27 cellular contexts compared by ENCODE assay signal in genomic region chr11:117966908-117967307, GRCh38. TPM values are rescaled to one million over a fixed set of nuclear protein-coding genes. Genes with fewer than 3 reads are reported as not detected.
"Had no signal": no experiment of that assay in that cellular context is flagged by ENCODE, and none has a peak within 500 bp of the region (broad histone marks: within the 10 kb centered on the region; RNA-seq: fewer than 3 reads in every experiment).

No MANE protein-coding gene starts in this region.

- H3K4me3 ChIP-seq: breast epithelium, esophagus muscularis mucosa, heart left ventricle, right atrium auricular region, smooth muscle cell, thoracic aorta had no signal

- H3K9me3 Mint-ChIP-seq: activated CD4-positive, alpha-beta memory T cell treated with anti-CD3 and anti-CD28 coated beads, Interleukin-2, amount 10 ng/mL, durations not matched to agents 7 days and 5 days; naive thymus-derived CD8-positive, alpha-beta T cell; neural crest cell; stimulated activated naive CD8-positive, alpha-beta T cell treated with anti-CD3 and anti-CD28 coated beads, Interleukin-15, Interleukin-2, amounts not matched to agents 100 ng/mL and 50 ng/mL, for 24 hours; T-helper 2 cell treated with Interferon-gamma antibody and Interleukin-4, amounts not matched to agents 5 μg/mL and 100 μg/mL, for 36 hours had no signal

- DNase-seq: activated CD4-positive, alpha-beta memory T cell treated with anti-CD3 and anti-CD28 coated beads, Interleukin-2, amount 10 ng/mL, durations not matched to agents 7 days and 5 days; activated CD4-positive, alpha-beta T cell treated with anti-CD3 and anti-CD28 coated beads for 48 hours; activated CD4-positive, CD25-positive, alpha-beta regulatory T cell; activated naive CD4-positive, alpha-beta T cell; activated T-cell treated with anti-CD3 and anti-CD28 coated beads, Interleukin-2, amount 50 U/mL, for 48 hours; central memory CD4-positive, alpha-beta T cell; dermis blood vessel endothelial cell; effector CD4-positive, alpha-beta T cell; foreskin keratinocyte; heart left ventricle; naive thymus-derived CD8-positive, alpha-beta T cell; nucleus accumbens; stimulated activated CD4-positive, alpha-beta T cell treated with anti-CD3 and anti-CD28 coated beads, Interleukin-15, amount 100 ng/mL, for 24 hours; T-helper 1 cell had no signal

- H3K27me3 ChIP-seq: breast epithelium, esophagus muscularis mucosa, right atrium auricular region had no signal

- H3K4me2 ChIP-seq: smooth muscle cell had no signal

- H3K36me3 Mint-ChIP-seq: activated naive CD4-positive, alpha-beta T cell treated with anti-CD3 and anti-CD28 coated beads, Interleukin-2, amount 50 U/mL, for 72 hours; naive thymus-derived CD8-positive, alpha-beta T cell had no signal

- H3K9ac ChIP-seq: parathyroid adenoma had no signal

- H3K79me2 ChIP-seq: parathyroid adenoma had no signal

- H3K36me3 ChIP-seq: breast epithelium, esophagus muscularis mucosa, heart left ventricle, right atrium auricular region, thoracic aorta had no signal

- H3K4me1 ChIP-seq: breast epithelium, esophagus muscularis mucosa, foreskin keratinocyte, parathyroid adenoma had no signal

- H3K4me1 Mint-ChIP-seq: neural crest cell had no signal

- H3K27ac ChIP-seq: breast epithelium, esophagus muscularis mucosa, foreskin keratinocyte, heart left ventricle, parathyroid adenoma, right atrium auricular region, thoracic aorta had no signal

- H3K27ac Mint-ChIP-seq: activated CD4-positive, alpha-beta memory T cell treated with anti-CD3 and anti-CD28 coated beads, Interleukin-2, amount 10 ng/mL, durations not matched to agents 7 days and 5 days; stimulated activated naive CD8-positive, alpha-beta T cell treated with anti-CD3 and anti-CD28 coated beads, Interleukin-15, Interleukin-2, amounts not matched to agents 100 ng/mL and 50 ng/mL, for 24 hours; T-helper 2 cell treated with Interferon-gamma antibody and Interleukin-4, amounts not matched to agents 5 μg/mL and 100 μg/mL, for 36 hours had no signal

- H3K27me3 Mint-ChIP-seq: activated CD4-positive, alpha-beta memory T cell treated with anti-CD3 and anti-CD28 coated beads, Interleukin-2, amount 10 ng/mL, durations not matched to agents 7 days and 5 days; naive thymus-derived CD8-positive, alpha-beta T cell; stimulated activated naive CD8-positive, alpha-beta T cell treated with anti-CD3 and anti-CD28 coated beads, Interleukin-15, Interleukin-2, amounts not matched to agents 100 ng/mL and 50 ng/mL, for 24 hours had no signal

- H2AFZ ChIP-seq: parathyroid adenoma had no signal

- ATAC-seq: activated naive CD4-positive, alpha-beta T cell treated with anti-CD3 and anti-CD28 coated beads, Interleukin-2, amount 50 U/mL, for 72 hours; foreskin keratinocyte; heart left ventricle; naive thymus-derived CD8-positive, alpha-beta T cell had no signal

- H3K4me3 Mint-ChIP-seq: activated CD4-positive, alpha-beta memory T cell treated with anti-CD3 and anti-CD28 coated beads, Interleukin-2, amount 10 ng/mL, durations not matched to agents 7 days and 5 days; naive thymus-derived CD8-positive, alpha-beta T cell; neural crest cell; stimulated activated naive CD8-positive, alpha-beta T cell treated with anti-CD3 and anti-CD28 coated beads, Interleukin-15, Interleukin-2, amounts not matched to agents 100 ng/mL and 50 ng/mL, for 24 hours; T-helper 2 cell treated with Interferon-gamma antibody and Interleukin-4, amounts not matched to agents 5 μg/mL and 100 μg/mL, for 36 hours had no signal

- H3K9me3 ChIP-seq: breast epithelium, esophagus muscularis mucosa, heart left ventricle, right atrium auricular region, thoracic aorta had no signal

RNA-seq across cellular contexts. Expression of gene IL10RA, which starts 19.3 kb away (rescaled TPM):
- total RNA-seq: dermis blood vessel endothelial cell, lung microvascular endothelial cell had no signal
- polyA plus RNA-seq: foreskin keratinocyte had no signal

RNA-seq across cellular contexts. Expression of gene TMPRSS13, which starts 37.7 kb away (rescaled TPM):
- total RNA-seq: dermis blood vessel endothelial cell, esophagus muscularis mucosa, kidney epithelial cell, lung microvascular endothelial cell, neural crest cell, pulmonary artery endothelial cell, right atrium auricular region had no signal
